1 cellular context compared by ENCODE assay signal in the genomic region with DNA sequence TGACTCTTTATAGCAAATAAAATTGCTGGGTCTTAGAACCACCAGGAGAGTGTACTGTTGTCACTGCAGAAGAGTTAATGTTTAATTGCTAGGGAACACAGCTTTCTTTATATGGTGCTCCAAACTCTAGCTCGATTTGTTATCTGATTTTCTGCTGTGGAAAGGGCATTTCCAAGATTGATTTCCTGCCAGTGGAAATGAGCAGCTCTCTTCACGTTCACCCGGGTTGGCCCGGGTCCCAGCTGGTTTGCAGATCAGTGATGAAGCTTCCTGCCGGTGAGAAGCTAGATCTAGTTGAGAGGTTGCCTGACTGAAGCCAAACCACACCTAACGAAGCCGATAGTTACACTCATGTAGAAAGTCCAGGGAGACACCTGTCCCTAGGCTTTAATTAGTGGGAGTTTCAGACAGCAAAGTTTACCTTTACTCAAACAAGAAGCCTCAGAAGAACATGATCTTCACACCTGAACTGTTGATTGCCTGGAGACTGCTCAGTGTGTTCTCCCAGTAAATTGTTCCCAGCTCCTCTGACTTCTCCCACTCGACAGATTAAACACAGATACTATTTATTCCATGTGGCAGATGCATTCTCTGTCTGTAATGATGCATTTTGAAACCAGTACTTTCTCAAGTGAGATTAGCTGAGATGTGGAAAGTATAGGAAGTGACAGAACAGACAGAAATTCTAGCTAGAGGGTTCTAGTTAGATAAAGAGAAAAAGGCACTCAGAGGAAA.
TF ChIP-seq lines count a peak whose summit lies in the region.

No MANE protein-coding gene starts in this region.

TF ChIP-seq in HepG2, 621 proteins besides CTCF, POLR2A, EP300 and RAD21 (continued from another document and continues in another):
- TF ChIP-seq, protein P1, sequence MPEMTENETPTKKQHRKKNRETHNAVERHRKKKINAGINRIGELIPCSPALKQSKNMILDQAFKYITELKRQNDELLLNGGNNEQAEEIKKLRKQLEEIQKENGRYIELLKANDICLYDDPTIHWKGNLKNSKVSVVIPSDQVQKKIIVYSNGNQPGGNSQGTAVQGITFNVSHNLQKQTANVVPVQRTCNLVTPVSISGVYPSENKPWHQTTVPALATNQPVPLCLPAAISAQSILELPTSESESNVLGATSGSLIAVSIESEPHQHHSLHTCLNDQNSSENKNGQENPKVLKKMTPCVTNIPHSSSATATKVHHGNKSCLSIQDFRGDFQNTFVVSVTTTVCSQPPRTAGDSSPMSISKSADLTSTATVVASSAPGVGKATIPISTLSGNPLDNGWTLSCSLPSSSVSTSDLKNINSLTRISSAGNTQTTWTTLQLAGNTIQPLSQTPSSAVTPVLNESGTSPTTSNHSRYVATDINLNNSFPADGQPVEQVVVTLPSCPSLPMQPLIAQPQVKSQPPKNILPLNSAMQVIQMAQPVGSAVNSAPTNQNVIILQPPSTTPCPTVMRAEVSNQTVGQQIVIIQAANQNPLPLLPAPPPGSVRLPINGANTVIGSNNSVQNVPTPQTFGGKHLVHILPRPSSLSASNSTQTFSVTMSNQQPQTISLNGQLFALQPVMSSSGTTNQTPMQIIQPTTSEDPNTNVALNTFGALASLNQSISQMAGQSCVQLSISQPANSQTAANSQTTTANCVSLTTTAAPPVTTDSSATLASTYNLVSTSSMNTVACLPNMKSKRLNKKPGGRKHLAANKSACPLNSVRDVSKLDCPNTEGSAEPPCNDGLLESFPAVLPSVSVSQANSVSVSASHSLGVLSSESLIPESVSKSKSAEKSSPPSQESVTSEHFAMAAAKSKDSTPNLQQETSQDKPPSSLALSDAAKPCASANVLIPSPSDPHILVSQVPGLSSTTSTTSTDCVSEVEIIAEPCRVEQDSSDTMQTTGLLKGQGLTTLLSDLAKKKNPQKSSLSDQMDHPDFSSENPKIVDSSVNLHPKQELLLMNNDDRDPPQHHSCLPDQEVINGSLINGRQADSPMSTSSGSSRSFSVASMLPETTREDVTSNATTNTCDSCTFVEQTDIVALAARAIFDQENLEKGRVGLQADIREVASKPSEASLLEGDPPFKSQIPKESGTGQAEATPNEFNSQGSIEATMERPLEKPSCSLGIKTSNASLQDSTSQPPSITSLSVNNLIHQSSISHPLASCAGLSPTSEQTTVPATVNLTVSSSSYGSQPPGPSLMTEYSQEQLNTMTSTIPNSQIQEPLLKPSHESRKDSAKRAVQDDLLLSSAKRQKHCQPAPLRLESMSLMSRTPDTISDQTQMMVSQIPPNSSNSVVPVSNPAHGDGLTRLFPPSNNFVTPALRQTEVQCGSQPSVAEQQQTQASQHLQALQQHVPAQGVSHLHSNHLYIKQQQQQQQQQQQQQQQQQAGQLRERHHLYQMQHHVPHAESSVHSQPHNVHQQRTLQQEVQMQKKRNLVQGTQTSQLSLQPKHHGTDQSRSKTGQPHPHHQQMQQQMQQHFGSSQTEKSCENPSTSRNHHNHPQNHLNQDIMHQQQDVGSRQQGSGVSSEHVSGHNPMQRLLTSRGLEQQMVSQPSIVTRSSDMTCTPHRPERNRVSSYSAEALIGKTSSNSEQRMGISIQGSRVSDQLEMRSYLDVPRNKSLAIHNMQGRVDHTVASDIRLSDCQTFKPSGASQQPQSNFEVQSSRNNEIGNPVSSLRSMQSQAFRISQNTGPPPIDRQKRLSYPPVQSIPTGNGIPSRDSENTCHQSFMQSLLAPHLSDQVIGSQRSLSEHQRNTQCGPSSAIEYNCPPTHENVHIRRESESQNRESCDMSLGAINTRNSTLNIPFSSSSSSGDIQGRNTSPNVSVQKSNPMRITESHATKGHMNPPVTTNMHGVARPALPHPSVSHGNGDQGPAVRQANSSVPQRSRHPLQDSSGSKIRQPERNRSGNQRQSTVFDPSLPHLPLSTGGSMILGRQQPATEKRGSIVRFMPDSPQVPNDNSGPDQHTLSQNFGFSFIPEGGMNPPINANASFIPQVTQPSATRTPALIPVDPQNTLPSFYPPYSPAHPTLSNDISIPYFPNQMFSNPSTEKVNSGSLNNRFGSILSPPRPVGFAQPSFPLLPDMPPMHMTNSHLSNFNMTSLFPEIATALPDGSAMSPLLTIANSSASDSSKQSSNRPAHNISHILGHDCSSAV (CRISPR knock-in tag; IDR thresholded peaks at IDR 0.05; ENCODE audit: borderline replicate concordance), result no peak
- TF ChIP-seq, protein P2, sequence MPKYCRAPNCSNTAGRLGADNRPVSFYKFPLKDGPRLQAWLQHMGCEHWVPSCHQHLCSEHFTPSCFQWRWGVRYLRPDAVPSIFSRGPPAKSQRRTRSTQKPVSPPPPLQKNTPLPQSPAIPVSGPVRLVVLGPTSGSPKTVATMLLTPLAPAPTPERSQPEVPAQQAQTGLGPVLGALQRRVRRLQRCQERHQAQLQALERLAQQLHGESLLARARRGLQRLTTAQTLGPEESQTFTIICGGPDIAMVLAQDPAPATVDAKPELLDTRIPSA (CRISPR knock-in tag; IDR thresholded peaks at IDR 0.05; ENCODE audit: borderline replicate concordance), result no peak
- TF ChIP-seq LRRFIP1 (CRISPR knock-in tag; conservative IDR thresholded peaks at IDR 0.05) (no peak), KDM3A (CRISPR knock-in tag; IDR thresholded peaks at IDR 0.05; ENCODE audit: low read depth) (0 out of 2 replicates have a peak, but pooled peaks have one; percentile 57), ZNF143 (CRISPR knock-in tag; IDR thresholded peaks at IDR 0.05) (0 out of 2 replicates have a peak, but pooled peaks have one; percentile 4), ZNF543 (CRISPR knock-in tag; IDR thresholded peaks at IDR 0.05) (no peak), MBNL3 (CRISPR knock-in tag; conservative IDR thresholded peaks at IDR 0.05) (no peak), MAFF (IDR thresholded peaks at IDR 0.05; ENCODE audit: low read depth, low read length) (no peak), ZNF674 (CRISPR knock-in tag; IDR thresholded peaks at IDR 0.05; ENCODE audit: low read depth) (peak; percentile 80; the same call in 1 of the 2 replicates), ZNF296 (CRISPR knock-in tag; conservative IDR thresholded peaks at IDR 0.05) (no peak), SAFB2 (CRISPR knock-in tag; IDR thresholded peaks at IDR 0.05; ENCODE audit: borderline replicate concordance, low read depth) (no peak), CCDC6 (CRISPR knock-in tag; IDR thresholded peaks at IDR 0.05) (no peak), NONO (IDR thresholded peaks at IDR 0.05) (no peak), NONO (CRISPR knock-in tag; conservative IDR thresholded peaks at IDR 0.05) (no peak), REL (CRISPR knock-in tag; conservative IDR thresholded peaks at IDR 0.05) (no peak), CREB3 (CRISPR knock-in tag; IDR thresholded peaks at IDR 0.05) (no peak), ZNF572 (CRISPR knock-in tag; IDR thresholded peaks at IDR 0.05) (no peak), KDM5A (IDR thresholded peaks at IDR 0.05; ENCODE audit: borderline replicate concordance, low read length) (peak; percentile 59; the same call in 1 of the 2 replicates), TEAD3 (CRISPR knock-in tag; optimal IDR thresholded peaks at IDR 0.05; ENCODE audit: borderline replicate concordance) (peak; percentile 65), ZNF788 (CRISPR knock-in tag; IDR thresholded peaks at IDR 0.05; ENCODE audit: borderline replicate concordance) (peak; percentile 58; the same call in 1 of the 2 replicates), HOXA9 (CRISPR knock-in tag; IDR thresholded peaks at IDR 0.05; ENCODE audit: borderline replicate concordance) (no peak), ZNF3 (CRISPR knock-in tag; IDR thresholded peaks at IDR 0.05) (no peak), ZNF101 (CRISPR knock-in tag; IDR thresholded peaks at IDR 0.05; ENCODE audit: borderline replicate concordance, low read depth) (no peak), ZBTB4 (CRISPR knock-in tag; IDR thresholded peaks at IDR 0.05; ENCODE audit: borderline replicate concordance) (no peak), BCL3 (CRISPR knock-in tag; IDR thresholded peaks at IDR 0.05) (no peak), ZNF282 (IDR thresholded peaks at IDR 0.05; ENCODE audit: partially characterized antibody) (no peak), GMEB2 (CRISPR knock-in tag; IDR thresholded peaks at IDR 0.05; ENCODE audit: low read depth) (no peak), HIVEP1 (CRISPR knock-in tag; IDR thresholded peaks at IDR 0.05) (peak; percentile 98), ZNF598 (CRISPR knock-in tag; IDR thresholded peaks at IDR 0.05; ENCODE audit: borderline replicate concordance) (no peak), CC2D1A (CRISPR knock-in tag; IDR thresholded peaks at IDR 0.05) (no peak)
- TF ChIP-seq, protein P3, sequence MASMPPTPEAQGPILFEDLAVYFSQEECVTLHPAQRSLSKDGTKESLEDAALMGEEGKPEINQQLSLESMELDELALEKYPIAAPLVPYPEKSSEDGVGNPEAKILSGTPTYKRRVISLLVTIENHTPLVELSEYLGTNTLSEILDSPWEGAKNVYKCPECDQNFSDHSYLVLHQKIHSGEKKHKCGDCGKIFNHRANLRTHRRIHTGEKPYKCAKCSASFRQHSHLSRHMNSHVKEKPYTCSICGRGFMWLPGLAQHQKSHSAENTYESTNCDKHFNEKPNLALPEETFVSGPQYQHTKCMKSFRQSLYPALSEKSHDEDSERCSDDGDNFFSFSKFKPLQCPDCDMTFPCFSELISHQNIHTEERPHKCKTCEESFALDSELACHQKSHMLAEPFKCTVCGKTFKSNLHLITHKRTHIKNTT (CRISPR knock-in tag; IDR thresholded peaks at IDR 0.05), result no peak
- TF ChIP-seq, protein P4, sequence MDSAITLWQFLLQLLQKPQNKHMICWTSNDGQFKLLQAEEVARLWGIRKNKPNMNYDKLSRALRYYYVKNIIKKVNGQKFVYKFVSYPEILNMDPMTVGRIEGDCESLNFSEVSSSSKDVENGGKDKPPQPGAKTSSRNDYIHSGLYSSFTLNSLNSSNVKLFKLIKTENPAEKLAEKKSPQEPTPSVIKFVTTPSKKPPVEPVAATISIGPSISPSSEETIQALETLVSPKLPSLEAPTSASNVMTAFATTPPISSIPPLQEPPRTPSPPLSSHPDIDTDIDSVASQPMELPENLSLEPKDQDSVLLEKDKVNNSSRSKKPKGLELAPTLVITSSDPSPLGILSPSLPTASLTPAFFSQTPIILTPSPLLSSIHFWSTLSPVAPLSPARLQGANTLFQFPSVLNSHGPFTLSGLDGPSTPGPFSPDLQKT (CRISPR knock-in tag; IDR thresholded peaks at IDR 0.05; ENCODE audit: borderline replicate concordance), result no peak
